7 cellular contexts compared by ENCODE assay signal in the genomic region with DNA sequence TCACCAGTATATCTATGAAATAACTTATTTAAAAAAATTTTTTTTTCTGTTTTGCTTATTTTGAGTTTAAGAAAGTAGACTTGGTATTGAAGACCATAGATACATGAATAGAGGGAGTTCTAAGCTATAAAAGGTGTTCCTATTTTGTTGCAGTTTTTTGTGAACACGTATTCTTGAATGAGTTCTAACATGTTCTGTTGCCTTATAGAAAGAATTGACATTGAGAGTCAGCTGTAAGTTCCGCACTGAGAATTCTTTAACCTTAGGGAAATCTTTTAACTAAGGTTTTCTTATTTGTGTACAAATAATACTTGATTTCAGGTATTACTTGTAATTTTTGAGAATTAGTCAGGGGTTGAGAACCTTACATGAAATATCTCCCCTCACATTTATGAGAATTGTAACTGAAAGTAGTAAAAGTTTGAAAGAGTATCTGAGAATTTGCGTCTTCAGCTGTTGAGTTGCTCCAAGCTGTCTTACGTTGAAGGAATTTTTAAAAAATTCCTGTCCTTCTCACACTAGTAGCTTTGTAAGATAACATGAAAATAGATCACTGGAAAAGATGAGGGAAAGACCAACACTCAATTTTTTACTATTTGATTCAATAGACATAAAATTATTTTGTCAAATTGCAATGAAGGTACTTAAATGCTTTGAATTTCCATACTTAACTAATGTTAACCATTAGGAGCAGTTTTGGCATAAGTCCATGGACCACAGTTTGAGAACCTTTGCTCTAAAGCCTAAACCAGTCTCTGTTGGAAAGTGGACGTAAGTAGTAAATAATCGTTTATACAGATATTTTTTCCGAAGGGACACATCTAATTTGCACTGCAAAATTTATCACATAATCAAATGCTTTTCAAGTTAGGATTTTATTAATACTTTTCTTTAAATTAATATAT. TPM values are rescaled to one million over a fixed set of nuclear protein-coding genes. Genes with fewer than 3 reads are reported as not detected.
DNase-seq lines count a peak whose midpoint lies in the region; ATAC-seq, FAIRE-seq and TF ChIP-seq lines count a peak whose summit lies in the region.

No MANE protein-coding gene starts in this region.

- peak overlapping the region; percentile 60 to 78 for H3K27ac Mint-ChIP-seq in effector memory CD8-positive, alpha-beta T cell

- peak overlapping the region; percentile 77 for H3K4me2 ChIP-seq in OCI-LY7 (ENCODE audit: low read length)
- H3K4me2 ChIP-seq in neuronal stem cell (ENCODE audit: insufficient read depth, low read length, poor library complexity, severe bottlenecking) = no peak overlapping the region

- H3K4me3 ChIP-seq in OCI-LY7 (ENCODE audit: low read depth, low read length, poor library complexity, severe bottlenecking) = peak overlapping the region; percentile 87
- H3K4me3 ChIP-seq in psoas muscle = peak overlapping the region; percentile 93
- H3K4me3 ChIP-seq in neuronal stem cell (ENCODE audit: low read length in 2 of 2) = peak overlapping the region in 1 of 2 donors; percentile 67

- no peaks in the 10 kb centered on the region for H3K9me3 Mint-ChIP-seq in effector memory CD8-positive, alpha-beta T cell

- peaks cover 26 to 44% of the 10 kb centered on the region in 2 donors for H3K4me1 Mint-ChIP-seq in effector memory CD8-positive, alpha-beta T cell (ENCODE audit: low read depth in 2 of 2)

- DNase-seq in GM18507 (ENCODE audit: extremely low spot score, insufficient read length, low read depth) (no peak), OCI-LY7 (ENCODE audit: low spot score) (peak; percentile 16), psoas muscle (no peak), sciatic nerve (ENCODE audit: low spot score) (no peak), neuronal stem cell (ENCODE audit: low spot score) (no peak)
- no peak for DNase-seq in effector memory CD8-positive, alpha-beta T cell

- H4K91ac ChIP-seq in neuronal stem cell (ENCODE audit: low read depth, low read length, poor library complexity) = no peak overlapping the region

- H2BK12ac ChIP-seq in neuronal stem cell (ENCODE audit: low read length) = no peak overlapping the region

- H3K4me3 Mint-ChIP-seq in effector memory CD8-positive, alpha-beta T cell = peak overlapping the region; percentile 99 to 100

- H3K4me1 ChIP-seq in OCI-LY7 (ENCODE audit: insufficient read depth, low read length, poor library complexity, severe bottlenecking) = peaks cover 43% of the 10 kb centered on the region
- H3K4me1 ChIP-seq in psoas muscle = peaks cover 58% of the 10 kb centered on the region
- H3K4me1 ChIP-seq in neuronal stem cell (ENCODE audit: control insufficient read depth in 2 of 2, insufficient read depth in 1 of 2, low read depth in 1 of 2, low read length in 2 of 2) = peaks cover 0 to 1% of the 10 kb centered on the region in 2 donors

- H3K9ac ChIP-seq in neuronal stem cell (ENCODE audit: low read depth, low read length, poor library complexity) = no peak overlapping the region

- H3K9me3 ChIP-seq in OCI-LY7 (ENCODE audit: low read length) (no peaks in the 10 kb centered on the region), psoas muscle (no peaks in the 10 kb centered on the region), neuronal stem cell (replicated peaks in 1 of 2; ENCODE audit: control insufficient read depth in 2 of 2, insufficient read depth in 1 of 2, low read depth in 1 of 2, low read length in 2 of 2) (no peaks in the 10 kb centered on the region)

- H3K14ac ChIP-seq in neuronal stem cell (ENCODE audit: low read length) = no peak overlapping the region

- BruUV-seq in OCI-LY7 (replicated peaks; lab: Mats Ljungman, UMichigan) = no TSS peak

- H4K20me1 ChIP-seq in OCI-LY7 (ENCODE audit: insufficient read depth, low read length) = peaks cover 43% of the 10 kb centered on the region

- no peak overlapping the region for H2AFZ ChIP-seq in OCI-LY7 (ENCODE audit: low read length)
- H2AFZ ChIP-seq in neuronal stem cell (ENCODE audit: low read length) = no peak overlapping the region

- CTCF ChIA-PET in OCI-LY7 (lab: Charles Lee; ENCODE audit: unreplicated experiment) = no interaction called here

- no peak overlapping the region for H2BK120ac ChIP-seq in neuronal stem cell (ENCODE audit: low read depth, low read length)

- H3K36me3 ChIP-seq in OCI-LY7 (ENCODE audit: insufficient read depth, low read length) (peaks cover 74% of the 10 kb centered on the region), psoas muscle (ENCODE audit: insufficient read depth in 1 of 2, low read depth in 1 of 2) (peaks cover 0 to 13% of the 10 kb centered on the region in 2 donors), neuronal stem cell (replicated peaks in 1 of 2; ENCODE audit: control insufficient read depth in 2 of 2, insufficient read depth in 2 of 2, low read length in 2 of 2) (peaks cover 0 to 46% of the 10 kb centered on the region in 2 donors)

- peaks cover 5% of the 10 kb centered on the region for H3K79me1 ChIP-seq in neuronal stem cell (ENCODE audit: low read depth, low read length)

- no peak overlapping the region for H2BK5ac ChIP-seq in neuronal stem cell (ENCODE audit: low read length)

- 33 to 49% (median 42%) methylated on average over 7 of the region's 7 CpGs for WGBS in psoas muscle, 3 donors
- no CpG with 5 or more reads among the region's 7 CpGs for WGBS in neuronal stem cell (ENCODE audit: extremely low coverage in 2 of 2, insufficient read length in 2 of 2, insufficient replicate concordance in 1 of 2), 2 donors

- no peak overlapping the region for H2AK5ac ChIP-seq in neuronal stem cell (ENCODE audit: low read depth, low read length)

- H3K23ac ChIP-seq in neuronal stem cell (ENCODE audit: low read depth, low read length, poor library complexity) = no peak overlapping the region

- POLR2A ChIA-PET in OCI-LY7 (lab: Charles Lee) = interaction anchor here (0.6 kb wide), 1 partner anchor 14 kb away, joined by 3 read pairs; no protein-coding TSS in a partner anchor

- TF ChIP-seq CTCF in OCI-LY7 (conservative IDR thresholded peaks at IDR 0.05; ENCODE audit: low read length) (no peak), psoas muscle (IDR thresholded peaks at IDR 0.05) (no peak)

- H3K27me3 Mint-ChIP-seq in effector memory CD8-positive, alpha-beta T cell = no peaks in the 10 kb centered on the region

- no peak overlapping the region for H3K18ac ChIP-seq in neuronal stem cell (ENCODE audit: low read length)

- ATAC-seq in effector memory CD8-positive, alpha-beta T cell (replicated peaks) = no peak
- ATAC-seq in psoas muscle (no peak), GM21737 (IDR thresholded peaks at IDR 0.05; ENCODE audit: unreplicated experiment) (no peak), sciatic nerve (no peak)

- peaks cover 53% of the 10 kb centered on the region for H3K36me3 Mint-ChIP-seq in effector memory CD8-positive, alpha-beta T cell (ENCODE audit: insufficient read depth)

- peaks cover 97% of the 10 kb centered on the region for H3K79me2 ChIP-seq in OCI-LY7 (ENCODE audit: insufficient read depth, low read depth, low read length)

- H4K8ac ChIP-seq in neuronal stem cell (ENCODE audit: low read depth, low read length) = no peak overlapping the region

- intact Hi-C loops in OCI-LY7 (cut with micrococcal nuclease; ENCODE audit: unreplicated experiment) = loop anchor here (5.0 kb wide), 4 partner anchors 167 to 517 kb away; a partner anchor contains a TSS
- intact Hi-C loops in psoas muscle (cut with DNase I) = loop anchor here (5.0 kb wide), 2 partner anchors 47 to 98 kb away; a partner anchor contains a TSS
- intact Hi-C loops in sciatic nerve (cut with DNase I) = no loop called here

- peak; percentile 49 for FAIRE-seq in GM18507 (lab: Jason Lieb, UNC)

- no peak overlapping the region for H2BK15ac ChIP-seq in neuronal stem cell (ENCODE audit: low read length)

- H3K27me3 ChIP-seq in psoas muscle (ENCODE audit: insufficient read depth in 3 of 3, low read length in 2 of 3) (no peaks in the 10 kb centered on the region), neuronal stem cell (ENCODE audit: control insufficient read depth in 3 of 3, insufficient read depth in 3 of 3, low read depth in 1 of 3, low read length in 3 of 3) (no peaks in the 10 kb centered on the region)

- no peak overlapping the region for H3K4ac ChIP-seq in neuronal stem cell (ENCODE audit: low read length)

- H3K27ac ChIP-seq in OCI-LY7 (ENCODE audit: low read depth, low read length, poor library complexity, severe bottlenecking) (no peak overlapping the region), psoas muscle (peak overlapping the region; percentile 94), neuronal stem cell (replicated peaks; ENCODE audit: low read length) (no peak overlapping the region)

- H3K9me2 ChIP-seq in OCI-LY7 (ENCODE audit: insufficient read depth, low read length) = no peaks in the 10 kb centered on the region

RNA-seq across cellular contexts. Expression of a gene that starts 3.8 kb away (rescaled TPM):
- total RNA-seq in OCI-LY7 (2014; rRNA removed; shearing (Covaris generic)) = 61.3 and 81.3 TPM in 2 replicates
- total RNA-seq in OCI-LY7 (2022) = 90.4 and 102 TPM in 2 replicates
- 10 to 100 TPM; 38.1 to 46.7 (median 42.6) TPM for total RNA-seq in psoas muscle
- polyA plus RNA-seq in psoas muscle = 10 to 100 TPM; 13.6 to 35.6 (median 21.5) TPM
- 38.7 TPM for total RNA-seq in sciatic nerve
- 41.5 TPM for polyA plus RNA-seq in neuronal stem cell (2013, experiment 1 of 2)
- polyA plus RNA-seq in neuronal stem cell (2013, experiment 2 of 2) = 43.7 TPM
